16 cellular contexts compared by ENCODE assay signal in the genomic region with DNA sequence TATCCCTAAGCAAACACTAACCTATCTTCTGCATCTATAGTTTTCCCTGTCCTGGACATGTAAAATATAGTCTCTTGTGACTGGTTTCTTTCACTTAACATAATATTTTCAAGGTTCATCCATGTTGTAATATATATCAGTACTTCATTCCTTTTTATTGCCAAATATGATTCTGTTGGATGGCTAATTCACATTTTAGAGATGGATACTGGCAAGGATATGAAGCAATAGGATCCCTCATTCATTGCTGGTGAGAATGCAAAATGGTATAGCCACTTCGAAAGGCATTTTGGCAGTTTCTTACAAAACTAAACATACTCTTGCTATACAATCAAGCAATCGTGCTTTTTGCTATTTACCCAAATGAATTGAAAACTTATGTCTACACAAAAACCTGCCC. TPM values are rescaled to one million over a fixed set of nuclear protein-coding genes. Genes with fewer than 3 reads are reported as not detected.
DNase-seq lines count a peak whose midpoint lies in the region; ATAC-seq, FAIRE-seq and TF ChIP-seq lines count a peak whose summit lies in the region.
"Had no signal": no experiment of that assay in that cellular context is flagged by ENCODE, and none has a peak within 500 bp of the region (broad histone marks: within the 10 kb centered on the region; RNA-seq: fewer than 3 reads in every experiment).

No MANE protein-coding gene starts in this region.

- H3K4me1 ChIP-seq in Caco-2 (peaks cover 44% of the 10 kb centered on the region), PC-9 (replicated peaks; ENCODE audit: insufficient read depth) (peaks cover 12% of the 10 kb centered on the region), astrocyte (ENCODE audit: insufficient read depth, low read length) (peaks cover 7% of the 10 kb centered on the region), HAP-1 (peaks cover 12% of the 10 kb centered on the region)

- BruUV-seq in Caco-2 (replicated peaks; lab: Mats Ljungman, UMichigan) (no TSS peak), PC-9 (replicated peaks; lab: Mats Ljungman, UMichigan) (no TSS peak)

- peaks cover 36% of the 10 kb centered on the region for H3K4me1 Mint-ChIP-seq in Caco-2 (ENCODE audit: low read depth, unreplicated experiment)
- H3K4me1 Mint-ChIP-seq in astrocyte (ENCODE audit: low read depth, unreplicated experiment) = peaks cover 21% of the 10 kb centered on the region
- H3K4me1 Mint-ChIP-seq in activated naive CD4-positive, alpha-beta T cell treated with anti-CD3 and anti-CD28 coated beads for 36 hours (ENCODE audit: low read depth) = no peaks in the 10 kb centered on the region

- H3K79me2 ChIP-seq in PC-9 (ENCODE audit: low read depth) (no peaks in the 10 kb centered on the region), astrocyte (ENCODE audit: insufficient read depth, low read length) (peaks cover under 1% of the 10 kb centered on the region)

- no peaks in the 10 kb centered on the region for H3K36me3 ChIP-seq in Caco-2 (ENCODE audit: control insufficient read depth, insufficient read depth, low read length)
- H3K36me3 ChIP-seq in PC-9 (ENCODE audit: low read depth) = no peaks in the 10 kb centered on the region
- no peaks in the 10 kb centered on the region for H3K36me3 ChIP-seq in astrocyte (ENCODE audit: insufficient read depth, low read length)
- no peaks in the 10 kb centered on the region for H3K36me3 ChIP-seq in HAP-1 (replicated peaks)

- ATAC-seq in HG02759 (IDR thresholded peaks at IDR 0.05; ENCODE audit: unreplicated experiment) = no peak
- ATAC-seq: CD8-positive, alpha-beta T cell had no signal

- H2AFZ ChIP-seq in PC-9 (no peak overlapping the region), astrocyte (ENCODE audit: low read depth, low read length) (no peak overlapping the region)
- H2AFZ ChIP-seq: GM23338 had no signal

- H3K9me3 Mint-ChIP-seq in Caco-2 (ENCODE audit: unreplicated experiment) (no peaks in the 10 kb centered on the region), astrocyte (ENCODE audit: unreplicated experiment) (no peaks in the 10 kb centered on the region)
- no peaks in the 10 kb centered on the region for H3K9me3 Mint-ChIP-seq in activated naive CD4-positive, alpha-beta T cell treated with anti-CD3 and anti-CD28 coated beads for 36 hours
- H3K9me3 Mint-ChIP-seq: CD8-positive, alpha-beta T cell; GM23338 had no signal

- no peaks in the 10 kb centered on the region for H3K27me3 Mint-ChIP-seq in Caco-2 (ENCODE audit: insufficient read depth, unreplicated experiment)
- H3K27me3 Mint-ChIP-seq in astrocyte (ENCODE audit: low read depth, unreplicated experiment) = no peaks in the 10 kb centered on the region
- H3K27me3 Mint-ChIP-seq in activated naive CD4-positive, alpha-beta T cell treated with anti-CD3 and anti-CD28 coated beads for 36 hours (ENCODE audit: low read depth) = no peaks in the 10 kb centered on the region

- CTCF ChIA-PET in Caco-2 (lab: Charles Lee) (no interaction called here), PC-9 (lab: Charles Lee) (no interaction called here)
- CTCF ChIA-PET in activated naive CD4-positive, alpha-beta T cell treated with anti-CD3 and anti-CD28 coated beads for 36 hours (lab: Charles Lee) = interaction anchor here (0.6 kb wide), 1 partner anchor 126 kb away, joined by 3 read pairs; no protein-coding TSS in a partner anchor

- peak; percentile 55 for FAIRE-seq in astrocyte (lab: Jason Lieb, UNC)
- FAIRE-seq: GM12892 had no signal

- in situ Hi-C loops in HAP-1 (cut with MboI; ENCODE audit: low sequenced_read_pairs) = no loop called here

- H3K4me2 ChIP-seq in PC-9 = peak overlapping the region; percentile 17; the same call in 1 of the 2 replicates
- no peak overlapping the region for H3K4me2 ChIP-seq in astrocyte (ENCODE audit: low read length)
- H3K4me2 ChIP-seq: GM23338, KMS-11 had no signal

- intact Hi-C loops in Caco-2 (cut with micrococcal nuclease; ENCODE audit: unreplicated experiment) (loop anchor here (5.0 kb wide), 2 partner anchors 79 to 99 kb away; no protein-coding TSS in a partner anchor), PC-9 (cut with micrococcal nuclease; ENCODE audit: unreplicated experiment) (no loop called here)
- intact Hi-C loops in activated naive CD4-positive, alpha-beta T cell treated with anti-CD3 and anti-CD28 coated beads for 36 hours (cut with micrococcal nuclease) = no loop called here

- H3K9me3 ChIP-seq in Caco-2 = no peaks in the 10 kb centered on the region
- H3K9me3 ChIP-seq in PC-9 (ENCODE audit: insufficient read depth, low read depth) = no peaks in the 10 kb centered on the region
- H3K9me3 ChIP-seq in astrocyte (ENCODE audit: insufficient read depth, low read depth, low read length) = no peaks in the 10 kb centered on the region
- H3K9me3 ChIP-seq in HAP-1 = no peaks in the 10 kb centered on the region

- H3K27ac ChIP-seq in PC-9 (no peak overlapping the region), astrocyte (ENCODE audit: low read depth, low read length) (no peak overlapping the region), coronary artery (no peak overlapping the region)
- H3K27ac ChIP-seq: KMS-11 had no signal

- H3K4me3 Mint-ChIP-seq in Caco-2 (ENCODE audit: unreplicated experiment) (peak overlapping the region; percentile 42), astrocyte (ENCODE audit: unreplicated experiment) (no peak overlapping the region)
- H3K4me3 Mint-ChIP-seq in activated naive CD4-positive, alpha-beta T cell treated with anti-CD3 and anti-CD28 coated beads for 36 hours = no peak overlapping the region
- H3K4me3 Mint-ChIP-seq: CD14-positive monocyte; CD8-positive, alpha-beta T cell; GM23338 had no signal

- H3K27me3 ChIP-seq in Caco-2 (replicated peaks; ENCODE audit: control insufficient read depth, insufficient read depth, low read length) (no peaks in the 10 kb centered on the region), PC-9 (ENCODE audit: insufficient read depth, low read depth) (no peaks in the 10 kb centered on the region), astrocyte (ENCODE audit: insufficient read depth, low read length) (no peaks in the 10 kb centered on the region), HAP-1 (ENCODE audit: low read depth) (no peaks in the 10 kb centered on the region)

- H3K27ac Mint-ChIP-seq in Caco-2 (ENCODE audit: unreplicated experiment) (peak overlapping the region; percentile 78), astrocyte (ENCODE audit: unreplicated experiment) (no peak overlapping the region)
- no peak overlapping the region for H3K27ac Mint-ChIP-seq in activated naive CD4-positive, alpha-beta T cell treated with anti-CD3 and anti-CD28 coated beads for 36 hours
- H3K27ac Mint-ChIP-seq: CD14-positive monocyte; CD8-positive, alpha-beta T cell had no signal

- TF ChIP-seq CTCF in Caco-2 (IDR thresholded peaks at IDR 0.05; ENCODE audit: insufficient read depth in 1 of 2, low read depth in 1 of 2, low read length in 1 of 2, severe bottlenecking in 1 of 2, unreplicated experiment in 1 of 2) (no peak), PC-9 (conservative IDR thresholded peaks at IDR 0.05) (no peak), astrocyte (IDR thresholded peaks at IDR 0.05; ENCODE audit: insufficient read depth, low read depth, low read length) (no peak), coronary artery (IDR thresholded peaks at IDR 0.05) (no peak)

- POLR2A ChIA-PET in Caco-2 (lab: Charles Lee) (no interaction called here), PC-9 (lab: Charles Lee; ENCODE audit: unreplicated experiment) (no interaction called here)

- no peak overlapping the region for H3K4me3 ChIP-seq in Caco-2 (ENCODE audit: low read depth, low read length)
- no peak overlapping the region for H3K4me3 ChIP-seq in PC-9
- H3K4me3 ChIP-seq in astrocyte (ENCODE audit: insufficient read depth, low read depth, low read length) = no peak overlapping the region
- no peak overlapping the region for H3K4me3 ChIP-seq in coronary artery
- H3K4me3 ChIP-seq in HAP-1 = no peak overlapping the region
- H3K4me3 ChIP-seq: GM23338 had no signal

- H3K36me3 Mint-ChIP-seq in Caco-2 (ENCODE audit: insufficient read depth, unreplicated experiment) = peaks cover 10% of the 10 kb centered on the region
- H3K36me3 Mint-ChIP-seq in astrocyte (ENCODE audit: low read depth, unreplicated experiment) = peaks cover 2% of the 10 kb centered on the region
- no peaks in the 10 kb centered on the region for H3K36me3 Mint-ChIP-seq in activated naive CD4-positive, alpha-beta T cell treated with anti-CD3 and anti-CD28 coated beads for 36 hours (ENCODE audit: low read depth)
- H3K36me3 Mint-ChIP-seq: CD14-positive monocyte; CD8-positive, alpha-beta T cell had no signal

- DNase-seq in Caco-2 (no peak), PC-9 (no peak), astrocyte (ENCODE audit: low read depth) (no peak), coronary artery (ENCODE audit: low spot score) (no peak), HAP-1 (ENCODE audit: low spot score in 2 of 2) (no peak)
- DNase-seq in activated naive CD4-positive, alpha-beta T cell treated with anti-CD3 and anti-CD28 coated beads for 36 hours = no peak
- DNase-seq: CD8-positive, alpha-beta T cell; COR-L47; DND-41; GDM1; H7 had no signal

- no peak overlapping the region for H3K9ac ChIP-seq in astrocyte (ENCODE audit: low read length)
- H3K9ac ChIP-seq: KMS-11 had no signal

- H4K20me1 ChIP-seq in PC-9 (ENCODE audit: insufficient read depth) (no peaks in the 10 kb centered on the region), astrocyte (ENCODE audit: insufficient read depth, low read length) (no peaks in the 10 kb centered on the region)

- no peaks in the 10 kb centered on the region for H3F3A ChIP-seq in PC-9 (ENCODE audit: insufficient read depth, low read depth)

- H3K9me2 ChIP-seq in PC-9 (ENCODE audit: insufficient read depth) = no peaks in the 10 kb centered on the region

RNA-seq across cellular contexts. Expression of a gene that starts 6.7 kb away (rescaled TPM):
- 41.9 and 44.9 TPM in 2 replicates for total RNA-seq in Caco-2 (2022)
- total RNA-seq in PC-9 (2021) = 44.4 and 57.1 TPM in 2 replicates
- total RNA-seq in astrocyte = 69.0 and 70.5 TPM in 2 replicates
- 1 to 10 TPM; 3.2 to 3.5 TPM for total RNA-seq in activated naive CD4-positive, alpha-beta T cell treated with anti-CD3 and anti-CD28 coated beads for 36 hours

RNA-seq across cellular contexts. Expression of a gene that starts 13.3 kb away (rescaled TPM):
- total RNA-seq in Caco-2 (2022) = 293 and 367 TPM in 2 replicates
- 120 and 130 TPM in 2 replicates for total RNA-seq in PC-9 (2021)
- 221 and 241 TPM in 2 replicates for total RNA-seq in astrocyte
- total RNA-seq in activated naive CD4-positive, alpha-beta T cell treated with anti-CD3 and anti-CD28 coated beads for 36 hours = 10 to 100 TPM; 40.4 to 46.5 TPM

RNA-seq across cellular contexts. Expression of a gene that starts 33.0 kb away (rescaled TPM):
- total RNA-seq in Caco-2 (2022) (not detected in 2 replicates), PC-9 (2021) (not detected in 2 replicates), astrocyte (7.6 and 9.4 TPM in 2 replicates)
- not detected for total RNA-seq in activated naive CD4-positive, alpha-beta T cell treated with anti-CD3 and anti-CD28 coated beads for 36 hours
- total RNA-seq: CD8-positive, alpha-beta T cell had no signal

RNA-seq across cellular contexts. Expression of a gene that starts 52.3 kb away (rescaled TPM):
- total RNA-seq in Caco-2 (2022) = 16.8 and 24.5 TPM in 2 replicates
- total RNA-seq in PC-9 (2021) = 4.7 and 6.9 TPM in 2 replicates
- total RNA-seq in astrocyte = 10.0 and 12.6 TPM in 2 replicates
- 10 to 100 TPM; 16.0 to 18.9 TPM for total RNA-seq in activated naive CD4-positive, alpha-beta T cell treated with anti-CD3 and anti-CD28 coated beads for 36 hours
